15 cellular contexts compared by ENCODE assay signal in the genomic region with DNA sequence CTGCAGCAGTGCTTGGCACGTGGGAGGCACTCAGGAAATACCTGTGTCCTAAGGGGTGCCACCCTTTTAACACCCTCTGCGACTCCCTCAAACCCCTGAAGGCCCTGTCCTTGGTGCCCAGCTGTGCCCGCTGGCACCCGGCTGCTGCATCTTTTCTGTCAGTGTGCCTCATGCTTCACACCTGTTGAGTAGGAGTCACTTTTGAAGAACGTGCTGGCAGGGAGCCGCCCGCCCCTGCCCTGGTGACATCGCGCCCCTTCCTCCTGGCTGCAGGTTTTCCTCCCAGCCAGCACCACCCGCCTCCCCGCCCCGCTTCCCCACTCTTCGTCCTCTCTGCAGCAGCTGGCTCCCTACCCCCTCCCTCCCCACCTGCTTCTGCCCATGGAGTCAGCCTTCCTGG. TPM values are rescaled to one million over a fixed set of nuclear protein-coding genes. Genes with fewer than 3 reads are reported as not detected.
DNase-seq lines count a peak whose midpoint lies in the region; ATAC-seq and TF ChIP-seq lines count a peak whose summit lies in the region.
"Had no signal": no experiment of that assay in that cellular context is flagged by ENCODE, and none has a peak within 500 bp of the region (broad histone marks: within the 10 kb centered on the region; RNA-seq: fewer than 3 reads in every experiment).

No MANE protein-coding gene starts in this region.

- no peaks in the 10 kb centered on the region for H3K9me3 Mint-ChIP-seq in stimulated activated naive CD8-positive, alpha-beta T cell treated with anti-CD3 and anti-CD28 coated beads, Interleukin-15, amount 100 ng/mL, for 72 hours
- H3K9me3 Mint-ChIP-seq: activated naive CD4-positive, alpha-beta T cell treated with anti-CD3 and anti-CD28 coated beads for 36 hours had no signal

- DNase-seq in esophagus squamous epithelium (lab: John Stamatoyannopoulos, UW) (no peak), iPS-NIHi11 (ENCODE audit: low spot score) (no peak), mucosa of gallbladder (ENCODE audit: low spot score) (no peak)
- no peak for DNase-seq in stimulated activated naive CD8-positive, alpha-beta T cell treated with anti-CD3 and anti-CD28 coated beads, Interleukin-15, amount 100 ng/mL, for 72 hours
- DNase-seq: activated naive CD4-positive, alpha-beta T cell treated with anti-CD3 and anti-CD28 coated beads for 36 hours; midbrain; NCI-H1694; SK-N-SH; stimulated activated naive CD4-positive, alpha-beta T cell treated with Interleukin-2 at 50 U/mL for 16 hours had no signal

- no peak for TF ChIP-seq EP300 in Ishikawa (IDR thresholded peaks at IDR 0.05; ENCODE audit: borderline replicate concordance)

- peaks cover 62% of the 10 kb centered on the region for H3K36me3 ChIP-seq in BLaER1
- H3K36me3 ChIP-seq in esophagus squamous epithelium: peaks cover 52 to 98% (median 62%) of the 10 kb centered on the region in 3 donors
- H3K36me3 ChIP-seq in rectal smooth muscle tissue (ENCODE audit: control insufficient read depth, insufficient read depth, low read length): peaks cover 16% of the 10 kb centered on the region

- H3K27ac Mint-ChIP-seq in stimulated activated naive CD8-positive, alpha-beta T cell treated with anti-CD3 and anti-CD28 coated beads, Interleukin-15, amount 100 ng/mL, for 72 hours: no peak overlapping the region
- H3K27ac Mint-ChIP-seq: activated naive CD4-positive, alpha-beta T cell treated with anti-CD3 and anti-CD28 coated beads for 36 hours had no signal

- TF ChIP-seq RAD21 in Ishikawa (IDR thresholded peaks at IDR 0.05; ENCODE audit: low read depth): no peak

- peaks cover 21% of the 10 kb centered on the region for H3K4me1 Mint-ChIP-seq in stimulated activated naive CD8-positive, alpha-beta T cell treated with anti-CD3 and anti-CD28 coated beads, Interleukin-15, amount 100 ng/mL, for 72 hours

- no peak for TF ChIP-seq POLR2A in esophagus squamous epithelium (IDR thresholded peaks at IDR 0.05)

- no peak overlapping the region for H3K4me3 Mint-ChIP-seq in stimulated activated naive CD8-positive, alpha-beta T cell treated with anti-CD3 and anti-CD28 coated beads, Interleukin-15, amount 100 ng/mL, for 72 hours
- H3K4me3 Mint-ChIP-seq: activated naive CD4-positive, alpha-beta T cell treated with anti-CD3 and anti-CD28 coated beads for 36 hours had no signal

- H3K4me3 ChIP-seq in BLaER1 (peak overlapping the region; percentile 53), esophagus squamous epithelium (no peak overlapping the region), rectal smooth muscle tissue (ENCODE audit: low read length) (no peak overlapping the region)
- H3K4me3 ChIP-seq: body of pancreas had no signal

- H3K27me3 Mint-ChIP-seq in stimulated activated naive CD8-positive, alpha-beta T cell treated with anti-CD3 and anti-CD28 coated beads, Interleukin-15, amount 100 ng/mL, for 72 hours: no peaks in the 10 kb centered on the region

- no peaks in the 10 kb centered on the region for H4K20me1 ChIP-seq in BLaER1

- H3K4me2 ChIP-seq in BLaER1: peak overlapping the region; percentile 92
- H3K4me2 ChIP-seq: SK-N-SH had no signal

- no peaks in the 10 kb centered on the region for H3K9me3 ChIP-seq in BLaER1
- no peaks in the 10 kb centered on the region for H3K9me3 ChIP-seq in esophagus squamous epithelium
- H3K9me3 ChIP-seq: body of pancreas, SK-N-SH had no signal

- H3K9ac ChIP-seq in BLaER1 (peak overlapping the region; percentile 81), rectal smooth muscle tissue (ENCODE audit: low read length) (no peak overlapping the region)
- H3K9ac ChIP-seq: SK-N-SH had no signal

- ATAC-seq in stimulated activated naive CD8-positive, alpha-beta T cell treated with anti-CD3 and anti-CD28 coated beads, Interleukin-15, amount 100 ng/mL, for 72 hours: no peak
- ATAC-seq in HG03571 (IDR thresholded peaks at IDR 0.05; ENCODE audit: unreplicated experiment): no peak

- H3K4me1 ChIP-seq in BLaER1 (peaks cover 91% of the 10 kb centered on the region), esophagus squamous epithelium (peaks cover 4 to 25% (median 7%) of the 10 kb centered on the region in 3 donors), rectal smooth muscle tissue (ENCODE audit: control insufficient read depth, insufficient read depth, low read length) (no peaks in the 10 kb centered on the region)
- H3K4me1 ChIP-seq: body of pancreas had no signal

- peak overlapping the region; percentile 96 for H3K27ac ChIP-seq in BLaER1
- H3K27ac ChIP-seq in esophagus squamous epithelium: peak overlapping the region; percentile 13 to 79 (median 62)
- peak overlapping the region; percentile 52 for H3K27ac ChIP-seq in rectal smooth muscle tissue (ENCODE audit: low read depth, low read length)
- H3K27ac ChIP-seq: epithelial cell of prostate had no signal

- no peak for TF ChIP-seq CTCF in esophagus squamous epithelium (IDR thresholded peaks at IDR 0.05)

- intact Hi-C loops in esophagus squamous epithelium (cut with DNase I): no loop called here

- 60 to 69% methylated on average over 7 to 10 of the region's 13 CpGs for WGBS in esophagus squamous epithelium, 2 donors

- no peaks in the 10 kb centered on the region for H3K27me3 ChIP-seq in BLaER1
- no peaks in the 10 kb centered on the region for H3K27me3 ChIP-seq in esophagus squamous epithelium
- H3K27me3 ChIP-seq in rectal smooth muscle tissue (ENCODE audit: control insufficient read depth, insufficient read depth, low read length): no peaks in the 10 kb centered on the region
- H3K27me3 ChIP-seq: body of pancreas had no signal

TF ChIP-seq in Ishikawa, 13 proteins besides CTCF, POLR2A, EP300 and RAD21:
- no peak for TF ChIP-seq TAF1 (IDR thresholded peaks at IDR 0.05; ENCODE audit: low read depth)
- TF ChIP-seq CREB1 (IDR thresholded peaks at IDR 0.05; ENCODE audit: low read depth): no peak
- 0 out of 2 replicates have a peak, but pooled peaks have one; percentile 27 for TF ChIP-seq MAX (IDR thresholded peaks at IDR 0.05)
- TF ChIP-seq, protein P1, sequence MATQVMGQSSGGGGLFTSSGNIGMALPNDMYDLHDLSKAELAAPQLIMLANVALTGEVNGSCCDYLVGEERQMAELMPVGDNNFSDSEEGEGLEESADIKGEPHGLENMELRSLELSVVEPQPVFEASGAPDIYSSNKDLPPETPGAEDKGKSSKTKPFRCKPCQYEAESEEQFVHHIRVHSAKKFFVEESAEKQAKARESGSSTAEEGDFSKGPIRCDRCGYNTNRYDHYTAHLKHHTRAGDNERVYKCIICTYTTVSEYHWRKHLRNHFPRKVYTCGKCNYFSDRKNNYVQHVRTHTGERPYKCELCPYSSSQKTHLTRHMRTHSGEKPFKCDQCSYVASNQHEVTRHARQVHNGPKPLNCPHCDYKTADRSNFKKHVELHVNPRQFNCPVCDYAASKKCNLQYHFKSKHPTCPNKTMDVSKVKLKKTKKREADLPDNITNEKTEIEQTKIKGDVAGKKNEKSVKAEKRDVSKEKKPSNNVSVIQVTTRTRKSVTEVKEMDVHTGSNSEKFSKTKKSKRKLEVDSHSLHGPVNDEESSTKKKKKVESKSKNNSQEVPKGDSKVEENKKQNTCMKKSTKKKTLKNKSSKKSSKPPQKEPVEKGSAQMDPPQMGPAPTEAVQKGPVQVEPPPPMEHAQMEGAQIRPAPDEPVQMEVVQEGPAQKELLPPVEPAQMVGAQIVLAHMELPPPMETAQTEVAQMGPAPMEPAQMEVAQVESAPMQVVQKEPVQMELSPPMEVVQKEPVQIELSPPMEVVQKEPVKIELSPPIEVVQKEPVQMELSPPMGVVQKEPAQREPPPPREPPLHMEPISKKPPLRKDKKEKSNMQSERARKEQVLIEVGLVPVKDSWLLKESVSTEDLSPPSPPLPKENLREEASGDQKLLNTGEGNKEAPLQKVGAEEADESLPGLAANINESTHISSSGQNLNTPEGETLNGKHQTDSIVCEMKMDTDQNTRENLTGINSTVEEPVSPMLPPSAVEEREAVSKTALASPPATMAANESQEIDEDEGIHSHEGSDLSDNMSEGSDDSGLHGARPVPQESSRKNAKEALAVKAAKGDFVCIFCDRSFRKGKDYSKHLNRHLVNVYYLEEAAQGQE (IDR thresholded peaks at IDR 0.05; ENCODE audit: low read depth): 0 out of 2 replicates have a peak, but pooled peaks have one; percentile 15

RNA-seq across cellular contexts. Expression of gene FRMD8, which starts 17.8 kb away (rescaled TPM):
- total RNA-seq in esophagus squamous epithelium (10 to 100 TPM; 44.1 to 88.7 (median 81.0) TPM), mucosa of gallbladder (40.8 TPM)

RNA-seq across cellular contexts. Expression of gene NEAT1, which starts 18.4 kb away (rescaled TPM):
- total RNA-seq in esophagus squamous epithelium (100 to 1,000 TPM in 3 of 4 donors, 10 to 100 TPM in 1; 30.6 to 705 (median 357) TPM), mucosa of gallbladder (1,012 TPM)

RNA-seq across cellular contexts. Expression of gene SLC25A45, which starts 21.8 kb away (rescaled TPM):
- total RNA-seq in esophagus squamous epithelium: 1 to 10 TPM; 1.9 to 7.7 (median 4.0) TPM
- total RNA-seq in mucosa of gallbladder: 7.1 TPM

RNA-seq across cellular contexts. Expression of gene TIGD3, which starts 49.7 kb away (rescaled TPM):
- total RNA-seq in esophagus squamous epithelium (1 to 10 TPM in 1 of 4 donors, under 1 TPM in 3; 0.13 to 1.3 (median 0.56) TPM), mucosa of gallbladder (0.29 TPM)
- total RNA-seq: body of pancreas had no signal
